23 cellular contexts compared by ENCODE assay signal in the genomic region with DNA sequence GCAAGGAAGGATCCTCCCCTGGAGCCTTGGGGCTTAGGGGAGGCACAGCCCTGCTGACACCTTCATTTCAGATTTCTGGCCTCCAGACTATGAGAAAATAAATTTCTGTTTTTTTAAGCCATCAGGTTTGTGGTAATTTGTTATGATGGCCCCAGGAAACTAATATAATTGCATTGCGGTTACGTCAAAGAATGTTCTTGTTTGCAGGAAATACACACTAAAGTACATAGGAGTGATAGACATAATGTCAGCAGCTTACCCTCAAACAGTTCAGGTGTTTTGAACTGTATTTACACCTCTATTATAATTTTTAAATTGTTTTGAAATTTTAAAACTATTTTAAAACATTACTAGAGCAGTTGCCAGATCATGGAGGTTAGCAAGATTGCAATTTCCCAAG.
"Had no signal": no experiment of that assay in that cellular context is flagged by ENCODE, and none has a peak within 500 bp of the region (broad histone marks: within the 10 kb centered on the region; RNA-seq: fewer than 3 reads in every experiment).

No MANE protein-coding gene starts in this region.

- H3K9me3 ChIP-seq: ovary, right atrium auricular region, right lobe of liver, stomach, testis, thyroid gland, transverse colon, upper lobe of left lung, vagina had no signal

- H3K27me3 Mint-ChIP-seq: naive thymus-derived CD4-positive, alpha-beta T cell; progenitor cell of endocrine pancreas; stimulated activated naive B cell treated with anti-CD40 and anti-IgM and Interleukin-4, amounts not matched to agents 10 μg/mL and 1 μg/mL and 100 μg/mL, for 72 hours had no signal

- H3K36me3 Mint-ChIP-seq: mesothelial cell of epicardium; natural killer cell treated with Interleukin-12 subunit alpha and Interleukin-12 subunit beta and Interleukin-15 and Interleukin-18, amount 100 ng/mL, for 72 hours; stimulated activated naive B cell treated with anti-CD40 and anti-IgM and Interleukin-4, amounts not matched to agents 10 μg/mL and 1 μg/mL and 100 μg/mL, for 72 hours had no signal

- H3K4me3 Mint-ChIP-seq: mesothelial cell of epicardium; naive thymus-derived CD4-positive, alpha-beta T cell; natural killer cell treated with Interleukin-12 subunit alpha and Interleukin-12 subunit beta and Interleukin-15 and Interleukin-18, amount 100 ng/mL, for 72 hours; stimulated activated naive B cell treated with anti-CD40 and anti-IgM and Interleukin-4, amounts not matched to agents 10 μg/mL and 1 μg/mL and 100 μg/mL, for 72 hours had no signal

- H3K27me3 ChIP-seq: ovary, right atrium auricular region, right lobe of liver, stomach, testis, thyroid gland, transverse colon, upper lobe of left lung, vagina had no signal

- H3K4me3 ChIP-seq: left ventricle myocardium inferior, lung, ovary, right atrium auricular region, right lobe of liver, skin epidermis, stomach, testis, thyroid gland, transverse colon, upper lobe of left lung, vagina had no signal

- H3K4me1 ChIP-seq: left ventricle myocardium inferior, right atrium auricular region, right lobe of liver, stomach, testis, thyroid gland, transverse colon, upper lobe of left lung, vagina had no signal

- H3K27ac Mint-ChIP-seq: mesothelial cell of epicardium; natural killer cell treated with Interleukin-12 subunit alpha and Interleukin-12 subunit beta and Interleukin-15 and Interleukin-18, amount 100 ng/mL, for 72 hours; progenitor cell of endocrine pancreas; stimulated activated naive B cell treated with anti-CD40 and anti-IgM and Interleukin-4, amounts not matched to agents 10 μg/mL and 1 μg/mL and 100 μg/mL, for 72 hours had no signal

- H3K9me3 Mint-ChIP-seq: natural killer cell treated with Interleukin-12 subunit alpha and Interleukin-12 subunit beta and Interleukin-15 and Interleukin-18, amount 100 ng/mL, for 72 hours had no signal

- DNase-seq: islet precursor cell; left ventricle myocardium inferior; naive thymus-derived CD4-positive, alpha-beta T cell; ovary; right lobe of liver; stimulated activated CD4-positive, alpha-beta T cell treated with anti-CD3 and anti-CD28 coated beads, Interleukin-12 subunit alpha, Interleukin-12 subunit beta, amount 100 ng/mL, for 4 hours; stimulated activated CD4-positive, alpha-beta T cell treated with anti-CD3 and anti-CD28 coated beads, Interleukin-15, amount 100 ng/mL, for 24 hours; stimulated activated CD4-positive, alpha-beta T cell treated with anti-CD3 and anti-CD28 coated beads, Interleukin-2, amount 100 ng/mL, for 24 hours; stimulated activated CD4-positive, alpha-beta T cell treated with anti-CD3 and anti-CD28 coated beads, Interleukin-4, amount 100 ng/mL, for 1 hour; stimulated activated naive B cell treated with anti-CD40 and anti-IgM and Interleukin-4, amounts not matched to agents 10 μg/mL and 1 μg/mL and 100 μg/mL, for 72 hours; stimulated activated naive CD8-positive, alpha-beta T cell treated with anti-CD3 and anti-CD28 coated beads, Interleukin-15, Interleukin-2, amounts not matched to agents 100 U/mL and 50 U/mL, for 24 hours; stomach; testis; thyroid gland; transverse colon; upper lobe of left lung had no signal

- H3K27ac ChIP-seq: left ventricle myocardium inferior, ovary, right atrium auricular region, right lobe of liver, stomach, testis, thyroid gland, transverse colon, upper lobe of left lung, vagina had no signal

- ATAC-seq: naive thymus-derived CD4-positive, alpha-beta T cell; natural killer cell treated with Interleukin-12 subunit alpha and Interleukin-12 subunit beta and Interleukin-15 and Interleukin-18, amount 100 ng/mL, for 72 hours; right lobe of liver; stimulated activated naive B cell treated with anti-CD40 and anti-IgM and Interleukin-4, amounts not matched to agents 10 μg/mL and 1 μg/mL and 100 μg/mL, for 72 hours; stimulated activated naive CD8-positive, alpha-beta T cell treated with anti-CD3 and anti-CD28 coated beads, Interleukin-15, Interleukin-2, amounts not matched to agents 100 U/mL and 50 U/mL, for 24 hours had no signal

- H3K36me3 ChIP-seq: left ventricle myocardium inferior, ovary, right atrium auricular region, right lobe of liver, stomach, thyroid gland, transverse colon, upper lobe of left lung, vagina had no signal
